Comparison of ENCODE assay signal across 1 cellular context in genomic region chr1:83760211-83760978, GRCh38.
TF ChIP-seq lines count a peak whose summit lies in the region.

No MANE protein-coding gene starts in this region.

TF ChIP-seq in GM23338, 12 proteins besides CTCF, POLR2A, EP300 and RAD21 (continued from another document):
- TF ChIP-seq ZNF462 (CRISPR knock-in tag; IDR thresholded peaks at IDR 0.05) (no peak), JUNB (IDR thresholded peaks at IDR 0.05; ENCODE audit: unreplicated experiment) (no peak), POLR2AphosphoS5 (IDR thresholded peaks at IDR 0.05; ENCODE audit: low read depth) (no peak), EZH2phosphoT487 (IDR thresholded peaks at IDR 0.05; ENCODE audit: unreplicated experiment) (no peak), ZNF331 (CRISPR knock-in tag; IDR thresholded peaks at IDR 0.05; ENCODE audit: low read depth) (no peak), EZH2 (IDR thresholded peaks at IDR 0.05; ENCODE audit: low read depth, unreplicated experiment) (no peak), REST (IDR thresholded peaks at IDR 0.05; ENCODE audit: unreplicated experiment) (no peak), NANOG (IDR thresholded peaks at IDR 0.05; ENCODE audit: borderline replicate concordance) (no peak), ZNF114 (CRISPR knock-in tag; IDR thresholded peaks at IDR 0.05) (no peak), ETS1 (IDR thresholded peaks at IDR 0.05) (no peak), STAT1 (IDR thresholded peaks at IDR 0.05; ENCODE audit: unreplicated experiment) (no peak)
